1 cellular context compared by ENCODE assay signal in genomic region chr20:63843778-63844177, GRCh38.
TF ChIP-seq lines count a peak whose summit lies in the region.

No MANE protein-coding gene starts in this region.

TF ChIP-seq in HCT116, 20 proteins besides CTCF, POLR2A, EP300 and RAD21 (continued from another document):
- TF ChIP-seq REST (IDR thresholded peaks at IDR 0.05; ENCODE audit: low read depth) = no peak
- no peak for TF ChIP-seq EZH2phosphoT487 (IDR thresholded peaks at IDR 0.05; ENCODE audit: borderline replicate concordance)
- TF ChIP-seq, protein P1, sequence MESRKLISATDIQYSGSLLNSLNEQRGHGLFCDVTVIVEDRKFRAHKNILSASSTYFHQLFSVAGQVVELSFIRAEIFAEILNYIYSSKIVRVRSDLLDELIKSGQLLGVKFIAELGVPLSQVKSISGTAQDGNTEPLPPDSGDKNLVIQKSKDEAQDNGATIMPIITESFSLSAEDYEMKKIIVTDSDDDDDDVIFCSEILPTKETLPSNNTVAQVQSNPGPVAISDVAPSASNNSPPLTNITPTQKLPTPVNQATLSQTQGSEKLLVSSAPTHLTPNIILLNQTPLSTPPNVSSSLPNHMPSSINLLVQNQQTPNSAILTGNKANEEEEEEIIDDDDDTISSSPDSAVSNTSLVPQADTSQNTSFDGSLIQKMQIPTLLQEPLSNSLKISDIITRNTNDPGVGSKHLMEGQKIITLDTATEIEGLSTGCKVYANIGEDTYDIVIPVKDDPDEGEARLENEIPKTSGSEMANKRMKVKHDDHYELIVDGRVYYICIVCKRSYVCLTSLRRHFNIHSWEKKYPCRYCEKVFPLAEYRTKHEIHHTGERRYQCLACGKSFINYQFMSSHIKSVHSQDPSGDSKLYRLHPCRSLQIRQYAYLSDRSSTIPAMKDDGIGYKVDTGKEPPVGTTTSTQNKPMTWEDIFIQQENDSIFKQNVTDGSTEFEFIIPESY (IDR thresholded peaks at IDR 0.05; ENCODE audit: extremely low read depth, insufficient replicate concordance, low read length) = no peak
- TF ChIP-seq ZFX (IDR thresholded peaks at IDR 0.05) = no peak
- no peak for TF ChIP-seq YY1 (IDR thresholded peaks at IDR 0.05; ENCODE audit: extremely low read depth, insufficient replicate concordance, low read depth, low read length)
- no peak for TF ChIP-seq TCF7L2 (IDR thresholded peaks at IDR 0.05; ENCODE audit: borderline replicate concordance, extremely low read depth, insufficient read depth, insufficient read length)
